In genomic region chr10:109898007-109898406, GRCh38 we compare ENCODE assay signal across 14 cellular contexts. TPM values are rescaled to one million over a fixed set of nuclear protein-coding genes. Genes with fewer than 3 reads are reported as not detected.
DNase-seq lines count a peak whose midpoint lies in the region; ATAC-seq, FAIRE-seq and TF ChIP-seq lines count a peak whose summit lies in the region.
"Had no signal": no experiment of that assay in that cellular context is flagged by ENCODE, and none has a peak within 500 bp of the region (broad histone marks: within the 10 kb centered on the region; RNA-seq: fewer than 3 reads in every experiment).

No MANE protein-coding gene starts in this region.

- H3K9me3 ChIP-seq in heart left ventricle (no peaks in the 10 kb centered on the region), astrocyte (ENCODE audit: insufficient read depth, low read depth, low read length) (no peaks in the 10 kb centered on the region), tibial artery (no peaks in the 10 kb centered on the region)
- H3K9me3 ChIP-seq: Peyer's patch had no signal

- H3K27ac Mint-ChIP-seq in astrocyte (ENCODE audit: unreplicated experiment) (peak overlapping the region; percentile 60), nephron (peak overlapping the region; percentile 59 to 67 (median 63))
- H3K27ac Mint-ChIP-seq in stimulated activated naive B cell treated with anti-CD40 and anti-IgM and Interleukin-4, amounts not matched to agents 10 μg/mL and 1 μg/mL and 100 μg/mL, for 72 hours, result no peak overlapping the region

- TF ChIP-seq CTCF in heart left ventricle (IDR thresholded peaks at IDR 0.05) (no peak), astrocyte (IDR thresholded peaks at IDR 0.05; ENCODE audit: insufficient read depth, low read depth, low read length) (no peak), nephron (IDR thresholded peaks at IDR 0.05; ENCODE audit: unreplicated experiment in 3 of 3) (no peak), tibial artery (IDR thresholded peaks at IDR 0.05) (no peak)

- DNase-seq in heart left ventricle, result no peak
- no peak for DNase-seq in Right ventricle myocardium superior
- no peak for DNase-seq in astrocyte (ENCODE audit: low read depth)
- no peak for DNase-seq in tibial artery
- no peak for DNase-seq in glomerular visceral epithelial cell (ENCODE audit: extremely low spot score)
- no peak for DNase-seq in stimulated activated naive B cell treated with anti-CD40 and anti-IgM and Interleukin-4, amounts not matched to agents 10 μg/mL and 1 μg/mL and 100 μg/mL, for 72 hours
- DNase-seq in NCI-H1092 (lab: John Stamatoyannopoulos, UW), result no peak
- DNase-seq: C1 segment of cervical spinal cord, Karpas-422, NCI-H1417, NCI-H2029, NCI-H510A treated with DMSO at 0.1 percent for 48 hours, Peyer's patch had no signal

- H3K4me3 ChIP-seq in heart left ventricle (no peak overlapping the region), astrocyte (ENCODE audit: insufficient read depth, low read depth, low read length) (no peak overlapping the region), tibial artery (no peak overlapping the region)
- H3K4me3 ChIP-seq: Peyer's patch had no signal

- no peak overlapping the region for H3K4me3 Mint-ChIP-seq in astrocyte (ENCODE audit: unreplicated experiment)
- no peak overlapping the region for H3K4me3 Mint-ChIP-seq in nephron
- H3K4me3 Mint-ChIP-seq in stimulated activated naive B cell treated with anti-CD40 and anti-IgM and Interleukin-4, amounts not matched to agents 10 μg/mL and 1 μg/mL and 100 μg/mL, for 72 hours, result no peak overlapping the region

- peaks cover 27 to 95% (median 77%) of the 10 kb centered on the region in 12 donors for H3K4me1 ChIP-seq in heart left ventricle
- H3K4me1 ChIP-seq in astrocyte (ENCODE audit: insufficient read depth, low read length), result peaks cover 47% of the 10 kb centered on the region
- peaks cover 0 to 88% (median 74%) of the 10 kb centered on the region in 4 donors for H3K4me1 ChIP-seq in tibial artery

- peaks cover 66% of the 10 kb centered on the region for H3K79me2 ChIP-seq in astrocyte (ENCODE audit: insufficient read depth, low read length)

- intact Hi-C loops in heart left ventricle (cut with DNase I), result loop anchor here in 3 of 10 donors (5.0 to 10.0 kb wide), 5 partner anchors 34 to 327 kb away; partner anchors contain the start of gene ADD3 (in 1 of the 3)
- intact Hi-C loops in Right ventricle myocardium superior (cut with DNase I), result loop anchor here (10.0 kb wide), 2 partner anchors 107 to 327 kb away; partner anchors contain the start of gene ADD3
- intact Hi-C loops in tibial artery (cut with DNase I; ENCODE audit: low total_unique reads), result loop anchor here (5.0 kb wide), 2 partner anchors 114 to 314 kb away; no protein-coding TSS in a partner anchor

- H3K27me3 Mint-ChIP-seq in astrocyte (ENCODE audit: low read depth, unreplicated experiment) (no peaks in the 10 kb centered on the region), nephron (ENCODE audit: low read depth) (no peaks in the 10 kb centered on the region)
- no peaks in the 10 kb centered on the region for H3K27me3 Mint-ChIP-seq in stimulated activated naive B cell treated with anti-CD40 and anti-IgM and Interleukin-4, amounts not matched to agents 10 μg/mL and 1 μg/mL and 100 μg/mL, for 72 hours

- peaks cover 37% of the 10 kb centered on the region for H3K4me1 Mint-ChIP-seq in astrocyte (ENCODE audit: low read depth, unreplicated experiment)
- H3K4me1 Mint-ChIP-seq in nephron, result peaks cover 69% of the 10 kb centered on the region
- H3K4me1 Mint-ChIP-seq in stimulated activated naive B cell treated with anti-CD40 and anti-IgM and Interleukin-4, amounts not matched to agents 10 μg/mL and 1 μg/mL and 100 μg/mL, for 72 hours, result peaks cover 29 to 58% of the 10 kb centered on the region in 2 donors

- H3K36me3 Mint-ChIP-seq in astrocyte (ENCODE audit: low read depth, unreplicated experiment), result peaks cover 24% of the 10 kb centered on the region
- peaks cover 52% of the 10 kb centered on the region for H3K36me3 Mint-ChIP-seq in nephron (ENCODE audit: low read depth)
- peaks cover 50 to 66% of the 10 kb centered on the region in 2 donors for H3K36me3 Mint-ChIP-seq in stimulated activated naive B cell treated with anti-CD40 and anti-IgM and Interleukin-4, amounts not matched to agents 10 μg/mL and 1 μg/mL and 100 μg/mL, for 72 hours

- H3K36me3 ChIP-seq in heart left ventricle (peaks cover 0 to 21% (median 0%) of the 10 kb centered on the region in 9 donors), astrocyte (ENCODE audit: insufficient read depth, low read length) (no peaks in the 10 kb centered on the region), tibial artery (no peaks in the 10 kb centered on the region)
- H3K36me3 ChIP-seq: Peyer's patch had no signal

- H4K20me1 ChIP-seq in astrocyte (ENCODE audit: insufficient read depth, low read length), result peaks cover 39% of the 10 kb centered on the region

- WGBS in heart left ventricle, 4 donors, result 94 to 98% (median 98%) methylated on average over 6 of the region's 6 CpGs

- H2AFZ ChIP-seq in astrocyte (ENCODE audit: low read depth, low read length), result no peak overlapping the region

- no peak for ATAC-seq in heart left ventricle
- ATAC-seq in Right ventricle myocardium superior (ENCODE audit: poor library complexity), result no peak
- ATAC-seq in stimulated activated naive B cell treated with anti-CD40 and anti-IgM and Interleukin-4, amounts not matched to agents 10 μg/mL and 1 μg/mL and 100 μg/mL, for 72 hours (replicated peaks), result no peak

- FAIRE-seq in astrocyte (lab: Jason Lieb, UNC), result no peak

- H3K27ac ChIP-seq in heart left ventricle (peak overlapping the region; percentile 31 to 91 (median 79)), astrocyte (ENCODE audit: low read depth, low read length) (no peak overlapping the region), tibial artery (peak overlapping the region; percentile 84 to 85)

- H3K9ac ChIP-seq in astrocyte (ENCODE audit: low read length), result no peak overlapping the region

- TF ChIP-seq POLR2A in heart left ventricle (IDR thresholded peaks at IDR 0.05), result no peak

- H3K27me3 ChIP-seq in heart left ventricle, result no peaks in the 10 kb centered on the region
- H3K27me3 ChIP-seq in astrocyte (ENCODE audit: insufficient read depth, low read length), result no peaks in the 10 kb centered on the region
- no peaks in the 10 kb centered on the region for H3K27me3 ChIP-seq in tibial artery
- H3K27me3 ChIP-seq: Peyer's patch had no signal

- H3K9me3 Mint-ChIP-seq in astrocyte (ENCODE audit: unreplicated experiment), result peaks cover under 1% of the 10 kb centered on the region
- H3K9me3 Mint-ChIP-seq in nephron, result no peaks in the 10 kb centered on the region
- H3K9me3 Mint-ChIP-seq in stimulated activated naive B cell treated with anti-CD40 and anti-IgM and Interleukin-4, amounts not matched to agents 10 μg/mL and 1 μg/mL and 100 μg/mL, for 72 hours, result peaks cover 2 to 3% of the 10 kb centered on the region in 2 donors

- no peak overlapping the region for H3K4me2 ChIP-seq in astrocyte (ENCODE audit: low read length)

RNA-seq across cellular contexts. Expression of gene XPNPEP1, which starts 25.3 kb away (rescaled TPM):
- total RNA-seq in heart left ventricle (10 to 100 TPM; 30.5 to 77.0 (median 48.9) TPM), Right ventricle myocardium superior (36.0 TPM), astrocyte (100 and 104 TPM in 2 replicates)
- polyA plus RNA-seq in heart left ventricle, result 10 to 100 TPM; 14.5 to 42.5 TPM
